Comparison of ENCODE assay signal across 8 cellular contexts in genomic region chr2:131672471-131673399, GRCh38.
A peak's percentile ranks its signal among the peaks of the same experiment; 100 is the strongest.
DNase-seq lines count a peak whose midpoint lies in the region; ATAC-seq, FAIRE-seq and TF ChIP-seq lines count a peak whose summit lies in the region.
"Not testable (repeated sequence)": the region's sequence is repeated elsewhere in the genome, so short reads cannot be mapped to it uniquely, and the experiment has no call there.

No MANE protein-coding gene starts in this region.

- peak overlapping the region; percentile 96 for H2AFZ ChIP-seq in KMS-11 (ENCODE audit: low read depth)

- H3K27me3 ChIP-seq in HAP-1 (ENCODE audit: low read depth); KMS-11 (ENCODE audit: insufficient read depth, low read depth): not testable (repeated sequence)

- H3K4me3 ChIP-seq in HAP-1; KMS-11 (IDR thresholded peaks at IDR 0.05; ENCODE audit: insufficient read depth, low read depth, low read length): not testable (repeated sequence)

- peaks cover 26 to 30% of the 10 kb centered on the region in 2 donors for H3K27me3 Mint-ChIP-seq in natural killer cell treated with Interleukin-12 subunit alpha and Interleukin-12 subunit beta and Interleukin-15 and Interleukin-18, amount 100 ng/mL, for 72 hours

- H3K36me3 ChIP-seq in ES-I3 (ENCODE audit: insufficient read depth, low read length); HAP-1 (replicated peaks); KMS-11 (ENCODE audit: insufficient read depth): not testable (repeated sequence)

- H3K27ac Mint-ChIP-seq in natural killer cell treated with Interleukin-12 subunit alpha and Interleukin-12 subunit beta and Interleukin-15 and Interleukin-18, amount 100 ng/mL, for 72 hours: not testable (repeated sequence)

- peak; percentile 67 for TF ChIP-seq CTCF in KMS-11 (conservative IDR thresholded peaks at IDR 0.05; ENCODE audit: low read depth, low read length)

- DNase-seq in HAP-1 (ENCODE audit: low spot score in 2 of 2) (peak; percentile 24 to 79), RCC 7860 (ENCODE audit: low spot score) (peak; percentile 31), fibroblast of the conjunctiva (ENCODE audit: low read depth) (peak; percentile 17), substantia nigra (lab: John Stamatoyannopoulos, UW) (peak in 32 of 49 donors; percentile 6 to 59 (median 28))
- peak; percentile 55 for DNase-seq in activated effector memory CD4-positive, alpha-beta T cell treated with Interleukin-2 at 50 U/mL for 16 hours
- DNase-seq in natural killer cell treated with Interleukin-12 subunit alpha and Interleukin-12 subunit beta and Interleukin-15 and Interleukin-18, amount 100 ng/mL, for 72 hours (ENCODE audit: low spot score): not testable (repeated sequence)

- not testable (repeated sequence) for H3K36me3 Mint-ChIP-seq in natural killer cell treated with Interleukin-12 subunit alpha and Interleukin-12 subunit beta and Interleukin-15 and Interleukin-18, amount 100 ng/mL, for 72 hours

- H3K27ac ChIP-seq in KMS-11; substantia nigra (ENCODE audit: low read depth, low read length, poor library complexity, severe bottlenecking): not testable (repeated sequence)

- not testable (repeated sequence) for FAIRE-seq in RCC 7860 (lab: Jason Lieb, UNC)

- peak overlapping the region; percentile 36; the same call in 1 of the 2 replicates for H3K9ac ChIP-seq in ES-I3 (ENCODE audit: low read depth, low read length)
- not testable (repeated sequence) for H3K9ac ChIP-seq in KMS-11

- H3K9me3 Mint-ChIP-seq in natural killer cell treated with Interleukin-12 subunit alpha and Interleukin-12 subunit beta and Interleukin-15 and Interleukin-18, amount 100 ng/mL, for 72 hours: not testable (repeated sequence)

- not testable (repeated sequence) for H3K4me3 Mint-ChIP-seq in natural killer cell treated with Interleukin-12 subunit alpha and Interleukin-12 subunit beta and Interleukin-15 and Interleukin-18, amount 100 ng/mL, for 72 hours

- not testable (repeated sequence) for H3K4me1 Mint-ChIP-seq in natural killer cell treated with Interleukin-12 subunit alpha and Interleukin-12 subunit beta and Interleukin-15 and Interleukin-18, amount 100 ng/mL, for 72 hours (ENCODE audit: low read depth in 2 of 2)

- not testable (repeated sequence) for H3K79me2 ChIP-seq in KMS-11 (ENCODE audit: insufficient read depth, low read depth)

- H4K20me1 ChIP-seq in KMS-11 (ENCODE audit: insufficient read depth): not testable (repeated sequence)

- H3K4me2 ChIP-seq in KMS-11: peak overlapping the region; percentile 84

- H3K4me1 ChIP-seq in ES-I3 (ENCODE audit: insufficient read depth, low read length); HAP-1; KMS-11 (ENCODE audit: low read depth, poor library complexity, severe bottlenecking): not testable (repeated sequence)

- in situ Hi-C loops in HAP-1 (cut with MboI; ENCODE audit: low sequenced_read_pairs): loop anchor here (10.0 to 25.0 kb wide), 2 partner anchors 258 to 535 kb away; no protein-coding TSS in a partner anchor

- not testable (repeated sequence) for H3K9me3 ChIP-seq in ES-I3 (ENCODE audit: control insufficient read depth, insufficient read depth, low read length); HAP-1

- ATAC-seq in natural killer cell treated with Interleukin-12 subunit alpha and Interleukin-12 subunit beta and Interleukin-15 and Interleukin-18, amount 100 ng/mL, for 72 hours: peak; percentile 90 to 91
